29 cellular contexts compared by ENCODE assay signal in genomic region chr1:115874497-115874896, GRCh38. TPM values are rescaled to one million over a fixed set of nuclear protein-coding genes. Genes with fewer than 3 reads are reported as not detected.
"Had no signal": no experiment of that assay in that cellular context is flagged by ENCODE, and none has a peak within 500 bp of the region (broad histone marks: within the 10 kb centered on the region; RNA-seq: fewer than 3 reads in every experiment).

No MANE protein-coding gene starts in this region.

- H3K9me3 ChIP-seq: pancreas, prostate gland, sigmoid colon, suprapubic skin, tibial artery, upper lobe of right lung had no signal

- H3K27ac ChIP-seq: coronary artery, dorsolateral prefrontal cortex, pancreas, prostate gland, sigmoid colon, suprapubic skin, tibial artery, upper lobe of right lung had no signal

- H3K27ac Mint-ChIP-seq: activated B cell treated with CpG ODN at 0.5 μM for 24 hours; activated CD8-positive, alpha-beta memory T cell treated with anti-CD3 and anti-CD28 coated beads, Interleukin-2, amount 10 ng/mL, durations not matched to agents 7 days and 5 days; activated CD8-positive, alpha-beta T cell treated with anti-CD3 and anti-CD28 coated beads, Interleukin-2, amount 10 ng/mL, durations not matched to agents 7 days and 5 days; activated naive CD4-positive, alpha-beta T cell treated with anti-CD3 and anti-CD28 coated beads, Interleukin-2, amount 50 U/mL, for 72 hours; activated T-cell treated with anti-CD3 and anti-CD28 coated beads, Interleukin-2, amount 50 U/mL, for 72 hours; immature natural killer cell; memory B cell; naive thymus-derived CD4-positive, alpha-beta T cell had no signal

- ATAC-seq: activated CD8-positive, alpha-beta memory T cell treated with anti-CD3 and anti-CD28 coated beads, Interleukin-2, amount 10 ng/mL, durations not matched to agents 7 days and 5 days; activated CD8-positive, alpha-beta T cell treated with anti-CD3 and anti-CD28 coated beads, Interleukin-2, amount 10 ng/mL, durations not matched to agents 7 days and 5 days; activated naive CD4-positive, alpha-beta T cell treated with anti-CD3 and anti-CD28 coated beads, Interleukin-2, amount 50 U/mL, for 72 hours; activated T-cell treated with anti-CD3 and anti-CD28 coated beads, Interleukin-2, amount 50 U/mL, for 72 hours; esophagus mucosa; left colon; naive thymus-derived CD4-positive, alpha-beta T cell; pancreas; upper lobe of right lung had no signal

- H3K4me1 Mint-ChIP-seq: activated B cell treated with CpG ODN at 0.5 μM for 24 hours; activated CD8-positive, alpha-beta memory T cell treated with anti-CD3 and anti-CD28 coated beads, Interleukin-2, amount 10 ng/mL, durations not matched to agents 7 days and 5 days; immature natural killer cell; memory B cell; naive thymus-derived CD4-positive, alpha-beta T cell had no signal

- DNase-seq: activated B cell treated with CpG ODN at 0.5 μM for 24 hours; activated CD4-positive, alpha-beta T cell treated with anti-CD3 and anti-CD28 coated beads, Interleukin-2, amount 50 U/mL, for 1 hour; activated CD8-positive, alpha-beta memory T cell treated with anti-CD3 and anti-CD28 coated beads, Interleukin-2, amount 10 ng/mL, durations not matched to agents 7 days and 5 days; activated CD8-positive, alpha-beta T cell treated with anti-CD3 and anti-CD28 coated beads, Interleukin-2, amount 10 ng/mL, durations not matched to agents 7 days and 5 days; activated naive CD4-positive, alpha-beta T cell; activated T-cell treated with anti-CD3 and anti-CD28 coated beads, Interleukin-2, amount 50 U/mL, for 72 hours; dorsolateral prefrontal cortex; effector memory CD4-positive, alpha-beta T cell; head of caudate nucleus; hippocampal formation; immature natural killer cell; kidney; left colon; midbrain; naive thymus-derived CD4-positive, alpha-beta T cell; pancreas; sigmoid colon; stimulated activated CD4-positive, alpha-beta T cell treated with anti-CD3 and anti-CD28 coated beads, Interleukin-15, amount 100 ng/mL, for 24 hours; stimulated activated CD4-positive, alpha-beta T cell treated with anti-CD3 and anti-CD28 coated beads, Interleukin-2, amount 100 ng/mL, for 24 hours; stimulated activated naive CD4-positive, alpha-beta T cell; T-helper 2 cell; tibial artery; upper lobe of right lung had no signal

- H3K9me3 Mint-ChIP-seq: activated B cell treated with CpG ODN at 0.5 μM for 24 hours; activated naive CD4-positive, alpha-beta T cell treated with anti-CD3 and anti-CD28 coated beads, Interleukin-2, amount 50 U/mL, for 72 hours; activated T-cell treated with anti-CD3 and anti-CD28 coated beads, Interleukin-2, amount 50 U/mL, for 72 hours; immature natural killer cell; memory B cell had no signal

- H3K4me1 ChIP-seq: pancreas, prostate gland, sigmoid colon, tibial artery, upper lobe of right lung had no signal

- H3K4me3 Mint-ChIP-seq: activated B cell treated with CpG ODN at 0.5 μM for 24 hours; activated CD8-positive, alpha-beta memory T cell treated with anti-CD3 and anti-CD28 coated beads, Interleukin-2, amount 10 ng/mL, durations not matched to agents 7 days and 5 days; activated CD8-positive, alpha-beta T cell treated with anti-CD3 and anti-CD28 coated beads, Interleukin-2, amount 10 ng/mL, durations not matched to agents 7 days and 5 days; activated T-cell treated with anti-CD3 and anti-CD28 coated beads, Interleukin-2, amount 50 U/mL, for 72 hours; immature natural killer cell; memory B cell; naive thymus-derived CD4-positive, alpha-beta T cell had no signal

- H3K36me3 ChIP-seq: pancreas, prostate gland, sigmoid colon, suprapubic skin, tibial artery, upper lobe of right lung had no signal

- H3K36me3 Mint-ChIP-seq: activated CD8-positive, alpha-beta memory T cell treated with anti-CD3 and anti-CD28 coated beads, Interleukin-2, amount 10 ng/mL, durations not matched to agents 7 days and 5 days; activated naive CD4-positive, alpha-beta T cell treated with anti-CD3 and anti-CD28 coated beads, Interleukin-2, amount 50 U/mL, for 72 hours; immature natural killer cell; memory B cell had no signal

- H3K4me3 ChIP-seq: coronary artery, dorsolateral prefrontal cortex, pancreas, prostate gland, sigmoid colon, suprapubic skin, tibial artery, upper lobe of right lung had no signal

- H3K27me3 ChIP-seq: pancreas, upper lobe of right lung had no signal

RNA-seq across cellular contexts. Expression of gene NHLH2, which starts 33.6 kb away (rescaled TPM):
- total RNA-seq: activated B cell treated with CpG ODN at 0.5 μM for 24 hours; activated CD8-positive, alpha-beta memory T cell treated with anti-CD3 and anti-CD28 coated beads, Interleukin-2, amount 10 ng/mL, durations not matched to agents 7 days and 5 days; activated CD8-positive, alpha-beta T cell treated with anti-CD3 and anti-CD28 coated beads, Interleukin-2, amount 10 ng/mL, durations not matched to agents 7 days and 5 days; activated naive CD4-positive, alpha-beta T cell treated with anti-CD3 and anti-CD28 coated beads, Interleukin-2, amount 50 U/mL, for 72 hours; kidney; left colon; naive thymus-derived CD4-positive, alpha-beta T cell had no signal
